In genomic region chr2:12032975-12033374, GRCh38 we compare ENCODE assay signal across 1 cellular context.
TF ChIP-seq lines count a peak whose summit lies in the region.

No MANE protein-coding gene starts in this region.

TF ChIP-seq in HepG2, 621 proteins besides CTCF, POLR2A, EP300 and RAD21:
- TF ChIP-seq ZNF724P (CRISPR knock-in tag; IDR thresholded peaks at IDR 0.05; ENCODE audit: borderline replicate concordance) (no peak), SP1 (IDR thresholded peaks at IDR 0.05) (no peak), SP1 (CRISPR knock-in tag; IDR thresholded peaks at IDR 0.05) (no peak), ZNF468 (CRISPR knock-in tag; IDR thresholded peaks at IDR 0.05) (no peak), ZNF781 (CRISPR knock-in tag; IDR thresholded peaks at IDR 0.05; ENCODE audit: borderline replicate concordance, not compliant biosample characterization) (no peak), NAIF1 (CRISPR knock-in tag; IDR thresholded peaks at IDR 0.05; ENCODE audit: borderline replicate concordance) (no peak), ZNF282 (IDR thresholded peaks at IDR 0.05; ENCODE audit: partially characterized antibody) (no peak), SUZ12 (IDR thresholded peaks at IDR 0.05; ENCODE audit: low read depth, low read length) (no peak), ZNF10 (CRISPR knock-in tag; IDR thresholded peaks at IDR 0.05; ENCODE audit: borderline replicate concordance, low read depth) (no peak), PCBP1 (IDR thresholded peaks at IDR 0.05; ENCODE audit: borderline replicate concordance, low read depth, low read length) (no peak), NONO (IDR thresholded peaks at IDR 0.05) (no peak), NONO (CRISPR knock-in tag; conservative IDR thresholded peaks at IDR 0.05) (no peak), ZBTB39 (CRISPR knock-in tag; IDR thresholded peaks at IDR 0.05) (no peak), SNAPC5 (CRISPR knock-in tag; IDR thresholded peaks at IDR 0.05; ENCODE audit: borderline replicate concordance) (no peak)
